In genomic region chr7:43650457-43651052, GRCh38 we compare ENCODE assay signal across 9 cellular contexts.
A peak's percentile ranks its signal among the peaks of the same experiment; 100 is the strongest.
DNase-seq lines count a peak whose midpoint lies in the region; FAIRE-seq and TF ChIP-seq lines count a peak whose summit lies in the region.
"Had no signal": no experiment of that assay in that cellular context is flagged by ENCODE, and none has a peak within 500 bp of the region (broad histone marks: within the 10 kb centered on the region; RNA-seq: fewer than 3 reads in every experiment).

No MANE protein-coding gene starts in this region.

- H3K36me3 ChIP-seq in SJSA1 (peaks cover 15% of the 10 kb centered on the region), esophagus squamous epithelium (peaks cover 0 to 8% (median 0%) of the 10 kb centered on the region in 3 donors), small intestine (ENCODE audit: control insufficient read depth in 2 of 2, insufficient read depth in 2 of 2, low read length in 2 of 2) (no peaks in the 10 kb centered on the region)

- H3K27ac ChIP-seq in SJSA1: peak overlapping the region; percentile 57
- peak overlapping the region; percentile 44 to 94 (median 83) for H3K27ac ChIP-seq in esophagus squamous epithelium
- peak overlapping the region; percentile 69 to 79 for H3K27ac ChIP-seq in small intestine (ENCODE audit: low read depth in 1 of 2, low read length in 1 of 2)

- H3K4me3 ChIP-seq in SJSA1 (no peak overlapping the region), esophagus squamous epithelium (no peak overlapping the region), small intestine (ENCODE audit: low read depth in 1 of 2, low read length in 2 of 2) (no peak overlapping the region)

- no peaks in the 10 kb centered on the region for H3K9me3 ChIP-seq in SJSA1 (replicated peaks)
- no peaks in the 10 kb centered on the region for H3K9me3 ChIP-seq in esophagus squamous epithelium
- H3K9me3 ChIP-seq in small intestine (ENCODE audit: control insufficient read depth, low read depth): no peaks in the 10 kb centered on the region

- H3K4me1 ChIP-seq in SJSA1 (replicated peaks): peaks cover 63% of the 10 kb centered on the region
- H3K4me1 ChIP-seq in esophagus squamous epithelium: peaks cover 21 to 82% (median 65%) of the 10 kb centered on the region in 3 donors
- peaks cover 0 to 20% of the 10 kb centered on the region in 2 donors for H3K4me1 ChIP-seq in small intestine (ENCODE audit: control insufficient read depth in 2 of 2, insufficient read depth in 1 of 2, low read depth in 1 of 2, low read length in 1 of 2)

- DNase-seq in GM18507 (ENCODE audit: extremely low spot score, insufficient read length, low read depth) (no peak), SJSA1 (ENCODE audit: low read depth in 1 of 2, low spot score in 2 of 2) (peak; percentile 50 to 53), esophagus squamous epithelium (lab: John Stamatoyannopoulos, UW) (no peak), small intestine (no peak), cerebellum (ENCODE audit: low spot score) (no peak), anterior cingulate cortex (lab: John Stamatoyannopoulos, UW) (no peak), DMS114 treated with DMSO at 0.1 percent for 48 hours (lab: John Stamatoyannopoulos, UW; ENCODE audit: unreplicated experiment) (no peak)
- no peak for DNase-seq in activated effector memory CD4-positive, alpha-beta T cell treated with Interleukin-2 at 50 U/mL for 16 hours
- DNase-seq: NCI-H1105 treated with DMSO at 0.1 percent for 48 hours had no signal

- intact Hi-C loops in esophagus squamous epithelium (cut with DNase I): no loop called here

- no peaks in the 10 kb centered on the region for H3K27me3 ChIP-seq in SJSA1 (replicated peaks)
- no peaks in the 10 kb centered on the region for H3K27me3 ChIP-seq in esophagus squamous epithelium
- no peaks in the 10 kb centered on the region for H3K27me3 ChIP-seq in small intestine (ENCODE audit: control insufficient read depth in 2 of 2, insufficient read depth in 2 of 2, low read length in 2 of 2)

- no peak for TF ChIP-seq CTCF in esophagus squamous epithelium (IDR thresholded peaks at IDR 0.05)

- FAIRE-seq in GM18507 (lab: Jason Lieb, UNC): peak; percentile 24
- FAIRE-seq in small intestine (lab: Jason Lieb, UNC): no peak

- 31 to 42% methylated on average over 9 of the region's 9 CpGs for WGBS in esophagus squamous epithelium, 2 donors
- 47 to 74% (median 61%) methylated on average over 9 of the region's 9 CpGs for WGBS in small intestine, 3 donors

- TF ChIP-seq POLR2A in esophagus squamous epithelium (IDR thresholded peaks at IDR 0.05): no peak

Comparison
In these comparisons a context has a peak if more than half of its experiments do, and no peak if none do; other contexts are left out.
1. DNase-seq: peak in SJSA1 (2 of 2); none in GM18507 (single experiment), esophagus squamous epithelium (single experiment), small intestine (single experiment), cerebellum (single experiment), activated effector memory CD4-positive, alpha-beta T cell treated with Interleukin-2 at 50 U/mL for 16 hours (single experiment), anterior cingulate cortex (0 of 58) and DMS114 treated with DMSO at 0.1 percent for 48 hours (single experiment).
2. Peak in every context shown above with its lines, with median percentiles within 50 percentile points of each other: H3K27ac ChIP-seq.